Comparison of ENCODE assay signal across 8 cellular contexts in genomic region chrX:34656842-34657780, GRCh38. TPM values are rescaled to one million over a fixed set of nuclear protein-coding genes. Genes with fewer than 3 reads are reported as not detected.
DNase-seq lines count a peak whose midpoint lies in the region; ATAC-seq and TF ChIP-seq lines count a peak whose summit lies in the region.

Gene TMEM47, minus strand, starts transcription at chrX:34657285. Its CDS starts 256 bp downstream, at chrX:34657029.

- H3K27me3 ChIP-seq in cardiac muscle cell (no peaks in the 10 kb centered on the region), trophoblast cell (ENCODE audit: insufficient read depth, low read length) (no peaks in the 10 kb centered on the region)

- H3K9ac ChIP-seq in trophoblast cell (ENCODE audit: low read length) = peak within 1 kb of the TSS; percentile 82

- no peak within 1 kb of the TSS for H2AFZ ChIP-seq in trophoblast cell (ENCODE audit: insufficient read depth, low read length, poor library complexity)

- H3K36me3 ChIP-seq in cardiac muscle cell = no peaks in the 10 kb centered on the region
- no peaks in the 10 kb centered on the region for H3K36me3 ChIP-seq in trophoblast cell (ENCODE audit: control insufficient read depth in 1 of 2, insufficient read depth in 2 of 2, low read length in 2 of 2)

- H3K4me2 ChIP-seq in trophoblast cell (ENCODE audit: low read length) = peak within 1 kb of the TSS; percentile 90

- peak within 1 kb of the TSS; percentile 41 for H3K4ac ChIP-seq in trophoblast cell (ENCODE audit: low read depth, low read length)

- H2BK5ac ChIP-seq in trophoblast cell (ENCODE audit: low read depth, low read length, poor library complexity) = no peak within 1 kb of the TSS

- 1 to 21% (median 2%) methylated on average over 51 to 98 of the region's 103 CpGs for WGBS in adipose tissue, 3 donors
- no CpG with 5 or more reads among the region's 103 CpGs for WGBS in trophoblast cell (ENCODE audit: extremely low coverage, insufficient coverage, insufficient read length)

- peak within 1 kb of the TSS; percentile 29 for H3K18ac ChIP-seq in trophoblast cell (ENCODE audit: low read length)

- no peak within 1 kb of the TSS for H3K23ac ChIP-seq in trophoblast cell (ENCODE audit: low read length)

- no peak for TF ChIP-seq CTCF in cardiac muscle cell (IDR thresholded peaks at IDR 0.05; ENCODE audit: low read depth, low read length)

- peak within 1 kb of the TSS; percentile 31 for H2BK12ac ChIP-seq in trophoblast cell (ENCODE audit: low read length)

- peaks cover 7% of the 10 kb centered on the region for H3K79me1 ChIP-seq in trophoblast cell (ENCODE audit: low read length)

- no peaks in the 10 kb centered on the region for H3K9me3 ChIP-seq in cardiac muscle cell (ENCODE audit: low read depth)
- no peaks in the 10 kb centered on the region for H3K9me3 ChIP-seq in trophoblast cell (ENCODE audit: insufficient read depth, low read depth, low read length)

- H3K14ac ChIP-seq in trophoblast cell (ENCODE audit: low read length) = peak within 1 kb of the TSS; percentile 56

- peak within 1 kb of the TSS; percentile 37 for H4K91ac ChIP-seq in trophoblast cell (ENCODE audit: low read depth, low read length)

- H2BK120ac ChIP-seq in trophoblast cell (ENCODE audit: insufficient read depth, low read length, poor library complexity) = peak within 1 kb of the TSS; percentile 33

- DNase-seq in ELR (ENCODE audit: low read depth) = peak; percentile 75
- DNase-seq in NCI-H1048 (lab: John Stamatoyannopoulos, UW) = peak; percentile 6
- peak; percentile 81 to 96 for DNase-seq in cardiac muscle cell (ENCODE audit: low read depth in 1 of 2, low spot score in 1 of 2)
- DNase-seq in trophoblast cell = peak; percentile 14 to 57
- no peak for DNase-seq in cortex of kidney (lab: John Stamatoyannopoulos, UW)

- no peak for ATAC-seq in HG02763 (IDR thresholded peaks at IDR 0.05; ENCODE audit: unreplicated experiment)
- no peak for ATAC-seq in HG03442 (IDR thresholded peaks at IDR 0.05; ENCODE audit: unreplicated experiment)

- H3K27ac ChIP-seq in adipose tissue (ENCODE audit: low read depth, low read length) = no peak within 1 kb of the TSS
- H3K27ac ChIP-seq in cardiac muscle cell = peak within 1 kb of the TSS; percentile 72
- no peak within 1 kb of the TSS for H3K27ac ChIP-seq in trophoblast cell (ENCODE audit: low read depth, low read length)

- H2AK5ac ChIP-seq in trophoblast cell (ENCODE audit: low read length) = peak within 1 kb of the TSS; percentile 32

- no peak within 1 kb of the TSS for H4K8ac ChIP-seq in trophoblast cell (ENCODE audit: low read depth, low read length)

- H3K4me3 ChIP-seq in cardiac muscle cell (peak within 1 kb of the TSS; percentile 77), trophoblast cell (ENCODE audit: low read depth, low read length) (peak within 1 kb of the TSS; percentile 92)

- H3K79me2 ChIP-seq in trophoblast cell (ENCODE audit: control insufficient read depth, insufficient read depth, low read length, poor library complexity) = peaks cover 3% of the 10 kb centered on the region

- H3K4me1 ChIP-seq in cardiac muscle cell (ENCODE audit: low read depth) = peaks cover 22% of the 10 kb centered on the region
- H3K4me1 ChIP-seq in trophoblast cell (ENCODE audit: control insufficient read depth in 1 of 2, insufficient read depth in 2 of 2, low read length in 2 of 2) = no peaks in the 10 kb centered on the region

- peak within 1 kb of the TSS; percentile 43 for H4K12ac ChIP-seq in trophoblast cell (ENCODE audit: low read depth, low read length)

RNA-seq across cellular contexts. Expression of gene TMEM47, which starts in this region (rescaled TPM):
- polyA plus RNA-seq in adipose tissue (10 to 100 TPM in 2 of 3 donors, 1 to 10 TPM in 1; 2.7 to 13.6 (median 10.5) TPM), cardiac muscle cell (45.1 and 52.6 TPM in 2 replicates)
- total RNA-seq in cardiac muscle cell = 33.3 and 43.7 TPM in 2 replicates
- 15.9 and 16.9 TPM in 2 replicates for polyA plus RNA-seq in trophoblast cell (2013)
